In the genomic region with DNA sequence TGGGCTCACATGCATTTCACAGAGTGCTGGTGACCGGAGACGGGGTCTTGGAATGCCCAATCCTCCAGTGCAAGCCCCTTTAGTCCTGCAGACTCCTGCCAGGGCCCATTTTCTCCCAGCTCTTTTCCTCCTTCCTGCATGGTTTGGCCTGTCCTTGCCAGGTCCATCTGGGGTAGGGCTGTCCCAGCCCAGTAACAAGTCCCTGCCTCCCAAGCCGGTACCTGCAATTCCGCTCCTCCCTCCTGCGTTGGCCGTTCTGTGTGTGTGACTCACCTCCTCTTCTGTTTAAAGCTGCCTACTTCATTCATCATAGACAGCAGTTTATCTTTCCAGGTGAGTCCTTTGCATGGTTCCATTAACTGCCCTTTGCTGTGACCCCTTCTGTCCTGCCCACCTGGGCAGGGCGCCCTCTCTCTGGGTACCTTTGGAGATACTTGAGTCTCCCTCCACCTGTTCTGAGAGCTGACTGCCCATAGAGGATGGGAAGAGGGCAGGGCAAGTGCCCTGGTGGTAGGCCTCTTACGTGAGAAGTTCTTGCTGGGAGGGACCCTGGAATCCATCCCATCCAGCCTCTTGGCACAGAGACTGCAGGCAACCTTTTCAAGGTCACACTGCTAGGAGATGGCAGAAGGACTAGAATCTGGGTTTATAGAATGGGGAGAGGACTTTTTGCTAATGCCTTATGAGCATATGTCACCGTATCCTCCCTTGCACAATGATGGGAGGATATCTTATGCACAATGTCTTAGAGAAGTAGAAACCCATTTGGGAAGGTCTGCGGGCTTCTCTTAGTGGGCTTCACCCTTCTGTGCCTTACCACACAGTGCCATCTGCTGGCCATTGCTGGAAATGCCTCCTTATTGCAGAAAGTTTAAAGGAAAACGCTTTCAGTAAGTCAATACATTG, we compare ENCODE assay signal across 8 cellular contexts. TPM values are rescaled to one million over a fixed set of nuclear protein-coding genes. Genes with fewer than 3 reads are reported as not detected.
DNase-seq lines count a peak whose midpoint lies in the region; ATAC-seq and TF ChIP-seq lines count a peak whose summit lies in the region.

No MANE protein-coding gene starts in this region.

- no peaks in the 10 kb centered on the region for H3K9me3 ChIP-seq in thoracic aorta

- H3K36me3 ChIP-seq in thoracic aorta: peaks cover 10% of the 10 kb centered on the region

- DNase-seq in DMS53 treated with DMSO at 0.1 percent for 48 hours (lab: John Stamatoyannopoulos, UW; ENCODE audit: unreplicated experiment): peak; percentile 77
- DNase-seq in SK-MEL-5 (ENCODE audit: low read depth, low spot score): peak; percentile 79
- peak; percentile 82 for DNase-seq in activated gamma-delta T cell treated with anti-CD3 and anti-CD28 coated beads, Interleukin-2, amount 50 U/mL, for 16 hours (ENCODE audit: low read depth)
- peak; percentile 56 for DNase-seq in foreskin melanocyte
- DNase-seq in occipital lobe (lab: John Stamatoyannopoulos, UW): peak; percentile 41
- DNase-seq in thoracic aorta (ENCODE audit: low spot score): peak; percentile 70

- TF ChIP-seq CTCF in LNCAP (IDR thresholded peaks at IDR 0.05): peak; percentile 96
- TF ChIP-seq CTCF in thoracic aorta (IDR thresholded peaks at IDR 0.05): peak; percentile 93

- no peak overlapping the region for H3K27ac ChIP-seq in thoracic aorta

- ATAC-seq in thoracic aorta (ENCODE audit: insufficient number of reproducible peaks, low FRiP score, low read depth): no peak
- ATAC-seq in GM18909 (IDR thresholded peaks at IDR 0.05; ENCODE audit: poor library complexity, unreplicated experiment): no peak

- H3K4me3 ChIP-seq in thoracic aorta: no peak overlapping the region

- no peaks in the 10 kb centered on the region for H3K4me1 ChIP-seq in thoracic aorta (ENCODE audit: control insufficient read depth in 1 of 2, low read depth in 2 of 2)

- H3K27me3 ChIP-seq in thoracic aorta (replicated peaks; ENCODE audit: insufficient read depth): no peaks in the 10 kb centered on the region

- in situ Hi-C loops in SK-MEL-5 (cut with HindIII; ENCODE audit: low pct_unique_long_range_greater_than_20kb, low sequenced_read_pairs): no loop called here

RNA-seq across cellular contexts. Expression of a gene that starts 29.7 kb away (rescaled TPM):
- total RNA-seq in SK-MEL-5 (2014; rRNA removed; shearing (Covaris generic)): not detected in 2 replicates
- 0.40 and 0.42 TPM in 2 replicates for polyA plus RNA-seq in SK-MEL-5 (2015; cell fraction: cytosol; rRNA removed)
- polyA plus RNA-seq in SK-MEL-5 (2015; cell fraction: nucleus; rRNA removed): 0.51 and 0.91 TPM in 2 replicates
- total RNA-seq in occipital lobe (1.9 TPM), thoracic aorta (10 to 100 TPM; 34.8 to 77.4 TPM)

Comparison
In these comparisons a context has a peak if more than half of its experiments do, and no peak if none do; other contexts are left out.
1. RNA of a gene that starts 29.7 kb away (total RNA-seq): 34.8 to 77.4 TPM in thoracic aorta; 1.9 TPM in occipital lobe (single experiment) and not detected in SK-MEL-5; every median in the first group is over 10 times any median in the second.
2. Peak in every context shown above with its lines, with median percentiles within 50 percentile points of each other: DNase-seq.